In the genomic region with DNA sequence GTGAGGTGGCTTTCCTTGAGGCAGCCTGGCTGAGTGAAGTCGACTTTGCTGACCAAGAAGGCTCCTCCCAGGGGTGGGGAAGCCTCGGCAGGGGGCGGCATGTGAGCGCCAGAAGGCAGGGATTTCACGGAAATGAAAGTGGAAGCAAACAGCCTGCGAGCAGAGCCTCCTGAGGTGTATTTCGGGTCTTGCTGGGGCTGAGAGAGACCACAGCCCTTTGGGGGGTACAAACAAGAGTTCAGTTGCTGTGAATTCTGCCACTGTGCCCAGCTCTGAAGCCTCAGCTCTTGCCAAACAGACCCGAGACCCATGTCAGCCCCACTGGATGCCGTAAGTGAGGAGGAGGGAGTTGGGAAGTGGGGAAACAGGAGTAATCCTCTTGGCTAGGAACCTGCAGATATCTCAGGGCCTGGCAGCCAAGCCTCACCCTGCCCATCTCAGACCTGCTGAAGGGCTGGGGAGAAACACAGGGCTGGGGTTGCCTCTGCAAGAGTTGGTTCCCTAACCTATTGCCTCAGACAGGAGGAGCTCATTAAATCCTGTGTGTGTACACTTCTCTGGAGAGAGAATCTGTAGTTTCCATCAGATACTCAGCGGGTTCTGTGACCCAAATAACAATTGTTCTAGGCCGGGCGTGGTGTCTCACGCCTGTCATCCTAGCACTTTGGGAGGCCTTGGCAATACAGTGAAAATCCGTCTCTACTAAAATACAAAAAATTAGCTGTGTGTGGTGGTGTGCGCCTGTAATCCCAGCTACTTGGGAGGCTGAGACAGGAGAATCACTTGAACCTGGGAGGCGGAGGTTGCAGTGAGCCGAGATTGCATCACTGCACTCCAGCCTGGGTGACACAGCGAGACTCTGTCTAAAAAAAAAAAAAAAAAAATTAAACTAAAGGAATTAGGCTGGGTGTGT, we compare ENCODE assay signal across 8 cellular contexts. TPM values are rescaled to one million over a fixed set of nuclear protein-coding genes. Genes with fewer than 3 reads are reported as not detected.
DNase-seq lines count a peak whose midpoint lies in the region; ATAC-seq and TF ChIP-seq lines count a peak whose summit lies in the region.

A gene (plus strand): TSS at position 146 of the 913 bp plus-strand sequence. CDS start 164 bp downstream, at position 310.

- peaks cover 32 to 48% of the 10 kb centered on the region in 2 donors for H3K36me3 Mint-ChIP-seq in CD14-positive monocyte
- no peaks in the 10 kb centered on the region for H3K36me3 Mint-ChIP-seq in activated naive CD8-positive, alpha-beta T cell

- no peaks in the 10 kb centered on the region for H3K9me3 ChIP-seq in SU-DHL-6 (ENCODE audit: insufficient read depth, low read length)
- no peaks in the 10 kb centered on the region for H3K9me3 ChIP-seq in trophoblast cell (ENCODE audit: insufficient read depth, low read depth, low read length)
- no peaks in the 10 kb centered on the region for H3K9me3 ChIP-seq in tibial artery

- no peaks in the 10 kb centered on the region for H3K27me3 Mint-ChIP-seq in CD14-positive monocyte (ENCODE audit: low read depth in 3 of 3)
- H3K27me3 Mint-ChIP-seq in activated naive CD8-positive, alpha-beta T cell: no peaks in the 10 kb centered on the region

- no peaks in the 10 kb centered on the region for H3K9me3 Mint-ChIP-seq in CD14-positive monocyte
- no peaks in the 10 kb centered on the region for H3K9me3 Mint-ChIP-seq in activated naive CD8-positive, alpha-beta T cell (ENCODE audit: low read depth)

- no peak within 1 kb of the TSS for H2BK5ac ChIP-seq in trophoblast cell (ENCODE audit: low read depth, low read length, poor library complexity)

- H3K9ac ChIP-seq in SU-DHL-6 (ENCODE audit: low read length) (peak within 1 kb of the TSS; percentile 54), trophoblast cell (ENCODE audit: low read length) (no peak within 1 kb of the TSS)

- no peak within 1 kb of the TSS for H3K14ac ChIP-seq in trophoblast cell (ENCODE audit: low read length)

- no peak within 1 kb of the TSS for H4K12ac ChIP-seq in trophoblast cell (ENCODE audit: low read depth, low read length)

- H2AK5ac ChIP-seq in trophoblast cell (ENCODE audit: low read length): no peak within 1 kb of the TSS

- peaks cover 23% of the 10 kb centered on the region for H3F3A ChIP-seq in SU-DHL-6 (ENCODE audit: insufficient read depth)

- DNase-seq in CD14-positive monocyte (ENCODE audit: low spot score) (peak; percentile 86), KG1 (lab: John Stamatoyannopoulos, UW) (peak; percentile 57), head of caudate nucleus (peak; percentile 50 to 90 (median 78)), trophoblast cell (peak; percentile 70 to 85), tibial artery (peak; percentile 85 to 92)

- H3K4me1 ChIP-seq in trophoblast cell (ENCODE audit: control insufficient read depth in 1 of 2, insufficient read depth in 2 of 2, low read length in 2 of 2): peaks cover 0 to 3% of the 10 kb centered on the region in 2 experiments
- H3K4me1 ChIP-seq in tibial artery: peaks cover 0 to 16% (median 8%) of the 10 kb centered on the region in 4 donors

- no peaks in the 10 kb centered on the region for H3K9me2 ChIP-seq in SU-DHL-6 (replicated peaks; ENCODE audit: insufficient read depth, low read length)

- H3K79me2 ChIP-seq in SU-DHL-6 (ENCODE audit: insufficient read depth, low read length) (no peaks in the 10 kb centered on the region), trophoblast cell (ENCODE audit: control insufficient read depth, insufficient read depth, low read length, poor library complexity) (no peaks in the 10 kb centered on the region)

- peak within 1 kb of the TSS; percentile 57 for H4K8ac ChIP-seq in trophoblast cell (ENCODE audit: low read depth, low read length)

- H3K27me3 ChIP-seq in SU-DHL-6 (ENCODE audit: low read length) (no peaks in the 10 kb centered on the region), trophoblast cell (ENCODE audit: insufficient read depth, low read length) (no peaks in the 10 kb centered on the region), tibial artery (no peaks in the 10 kb centered on the region)

- peak within 1 kb of the TSS; percentile 65 for H3K4me2 ChIP-seq in SU-DHL-6 (ENCODE audit: low read depth, low read length, poor library complexity, severe bottlenecking)
- H3K4me2 ChIP-seq in trophoblast cell (ENCODE audit: low read length): peak within 1 kb of the TSS; percentile 19

- no peak within 1 kb of the TSS for H3K23ac ChIP-seq in trophoblast cell (ENCODE audit: low read length)

- H2AFZ ChIP-seq in SU-DHL-6 (ENCODE audit: low read depth, low read length, severe bottlenecking) (peak within 1 kb of the TSS; percentile 27), trophoblast cell (ENCODE audit: insufficient read depth, low read length, poor library complexity) (no peak within 1 kb of the TSS)

- WGBS in trophoblast cell (ENCODE audit: extremely low coverage, insufficient coverage, insufficient read length): no CpG with 5 or more reads among the region's 18 CpGs

- H3K4me3 Mint-ChIP-seq in CD14-positive monocyte: peak within 1 kb of the TSS; percentile 99
- H3K4me3 Mint-ChIP-seq in activated naive CD8-positive, alpha-beta T cell: peak within 1 kb of the TSS; percentile 99

- peaks cover 10% of the 10 kb centered on the region; the same call in 1 of the 2 replicates for H3K36me3 ChIP-seq in SU-DHL-6 (ENCODE audit: low read length)
- peaks cover 16 to 19% of the 10 kb centered on the region in 2 experiments for H3K36me3 ChIP-seq in trophoblast cell (ENCODE audit: control insufficient read depth in 1 of 2, insufficient read depth in 2 of 2, low read length in 2 of 2)
- H3K36me3 ChIP-seq in tibial artery: peaks cover 9 to 32% (median 12%) of the 10 kb centered on the region in 3 donors

- H4K91ac ChIP-seq in trophoblast cell (ENCODE audit: low read depth, low read length): no peak within 1 kb of the TSS

- H2BK120ac ChIP-seq in trophoblast cell (ENCODE audit: insufficient read depth, low read length, poor library complexity): no peak within 1 kb of the TSS

- intact Hi-C loops in CD14-positive monocyte (cut with micrococcal nuclease) (no loop called here), head of caudate nucleus (cut with DNase I) (no loop called here), tibial artery (cut with DNase I; ENCODE audit: low total_unique reads) (no loop called here)

- peaks cover 33% of the 10 kb centered on the region for H3K4me1 Mint-ChIP-seq in CD14-positive monocyte
- H3K4me1 Mint-ChIP-seq in activated naive CD8-positive, alpha-beta T cell (ENCODE audit: low read depth): peaks cover 30% of the 10 kb centered on the region

- H3K4me3 ChIP-seq in SU-DHL-6 (ENCODE audit: insufficient read depth, low read length, poor library complexity, severe bottlenecking): no peak within 1 kb of the TSS
- H3K4me3 ChIP-seq in trophoblast cell (ENCODE audit: low read depth, low read length): no peak within 1 kb of the TSS
- H3K4me3 ChIP-seq in tibial artery: peak within 1 kb of the TSS; percentile 61 to 69

- no peaks in the 10 kb centered on the region for H3K79me1 ChIP-seq in trophoblast cell (ENCODE audit: low read length)

- ATAC-seq in GM19395 (IDR thresholded peaks at IDR 0.05; ENCODE audit: unreplicated experiment): peak; percentile 86

- H3K27ac Mint-ChIP-seq in CD14-positive monocyte: peak within 1 kb of the TSS; percentile 97 to 99 (median 98)
- H3K27ac Mint-ChIP-seq in activated naive CD8-positive, alpha-beta T cell: peak within 1 kb of the TSS; percentile 99

- H3K27ac ChIP-seq in SU-DHL-6 (ENCODE audit: low read depth, low read length): peak within 1 kb of the TSS; percentile 38
- no peak within 1 kb of the TSS for H3K27ac ChIP-seq in trophoblast cell (ENCODE audit: low read depth, low read length)
- peak within 1 kb of the TSS; percentile 79 to 85 for H3K27ac ChIP-seq in tibial artery

- no peaks in the 10 kb centered on the region for H4K20me1 ChIP-seq in SU-DHL-6 (ENCODE audit: low read depth, low read length)

- no peak within 1 kb of the TSS for H3K18ac ChIP-seq in trophoblast cell (ENCODE audit: low read length)

- TF ChIP-seq CTCF in CD14-positive monocyte (IDR thresholded peaks at IDR 0.05): peak; percentile 35
- TF ChIP-seq CTCF in SU-DHL-6 (IDR thresholded peaks at IDR 0.05; ENCODE audit: insufficient read depth, low read length, poor library complexity, severe bottlenecking): no peak
- TF ChIP-seq CTCF in tibial artery (IDR thresholded peaks at IDR 0.05): peak; percentile 9 to 33

- H3K4ac ChIP-seq in trophoblast cell (ENCODE audit: low read depth, low read length): no peak within 1 kb of the TSS

- no peak within 1 kb of the TSS for H2BK12ac ChIP-seq in trophoblast cell (ENCODE audit: low read length)

RNA-seq across cellular contexts. Expression of the gene that starts here (rescaled TPM):
- polyA plus RNA-seq in CD14-positive monocyte: 100 to 1,000 TPM; 106 to 152 TPM
- 0.89 and 1.00 TPM in 2 replicates for polyA plus RNA-seq in trophoblast cell (2013)

Comparison
In these comparisons a context has a peak if more than half of its experiments do, and no peak if none do; other contexts are left out.
1. H3K4me3 ChIP-seq: peak in tibial artery (2 of 2); none in SU-DHL-6 (single experiment) and trophoblast cell (single experiment).
2. Peak in every context shown above with its lines, with median percentiles within 50 percentile points of each other: DNase-seq.